In genomic region chr5:35707659-35708058, GRCh38 we compare ENCODE assay signal across 27 cellular contexts.
"Had no signal": no experiment of that assay in that cellular context is flagged by ENCODE, and none has a peak within 500 bp of the region (broad histone marks: within the 10 kb centered on the region; RNA-seq: fewer than 3 reads in every experiment).

No MANE protein-coding gene starts in this region.

- H3K27me3 Mint-ChIP-seq: activated B cell treated with CpG ODN at 0.5 μM for 24 hours; activated CD4-positive, alpha-beta memory T cell treated with anti-CD3 and anti-CD28 coated beads, Interleukin-2, amount 10 ng/mL, durations not matched to agents 7 days and 5 days; activated CD8-positive, alpha-beta memory T cell treated with anti-CD3 and anti-CD28 coated beads, Interleukin-2, amount 10 ng/mL, durations not matched to agents 7 days and 5 days; activated naive CD4-positive, alpha-beta T cell treated with anti-CD3 and anti-CD28 coated beads, Interleukin-2, amount 10 ng/mL, durations not matched to agents 7 days and 5 days; activated T-cell treated with anti-CD3 and anti-CD28 coated beads, Interleukin-2, amount 50 U/mL, for 24 hours; central memory CD8-positive, alpha-beta T cell; dendritic cell treated with granulocyte-macrophage colony-stimulating factor and Interleukin-4, amounts not matched to agents 40 ng/mL and 50 ng/mL, for 4 days; T-helper 17 cell had no signal

- H3K9me3 Mint-ChIP-seq: activated B cell treated with CpG ODN at 0.5 μM for 24 hours; activated CD4-positive, alpha-beta memory T cell treated with anti-CD3 and anti-CD28 coated beads, Interleukin-2, amount 10 ng/mL, durations not matched to agents 7 days and 5 days; activated naive CD4-positive, alpha-beta T cell treated with anti-CD3 and anti-CD28 coated beads, Interleukin-2, amount 10 ng/mL, durations not matched to agents 7 days and 5 days; activated T-cell treated with anti-CD3 and anti-CD28 coated beads, Interleukin-2, amount 50 U/mL, for 24 hours; central memory CD8-positive, alpha-beta T cell; endodermal cell had no signal

- H3K4me1 Mint-ChIP-seq: activated B cell treated with CpG ODN at 0.5 μM for 24 hours; activated CD4-positive, alpha-beta memory T cell treated with anti-CD3 and anti-CD28 coated beads, Interleukin-2, amount 10 ng/mL, durations not matched to agents 7 days and 5 days; activated CD4-positive, alpha-beta T cell treated with anti-CD3 and anti-CD28 coated beads, Interleukin-2, amount 10 ng/mL, durations not matched to agents 24 days and 14 days; activated CD8-positive, alpha-beta memory T cell treated with anti-CD3 and anti-CD28 coated beads, Interleukin-2, amount 10 ng/mL, durations not matched to agents 7 days and 5 days; activated naive CD4-positive, alpha-beta T cell treated with anti-CD3 and anti-CD28 coated beads, Interleukin-2, amount 10 ng/mL, durations not matched to agents 7 days and 5 days; endodermal cell; T-helper 17 cell had no signal

- DNase-seq: activated B cell treated with CpG ODN at 0.5 μM for 24 hours; activated CD4-positive, alpha-beta memory T cell treated with anti-CD3 and anti-CD28 coated beads, Interleukin-2, amount 10 ng/mL, durations not matched to agents 7 days and 5 days; activated CD4-positive, alpha-beta T cell treated with anti-CD3 and anti-CD28 coated beads, Interleukin-2, amount 10 ng/mL, durations not matched to agents 24 days and 14 days; activated CD8-positive, alpha-beta memory T cell treated with anti-CD3 and anti-CD28 coated beads, Interleukin-2, amount 10 ng/mL, durations not matched to agents 7 days and 5 days; activated CD8-positive, alpha-beta memory T cell treated with anti-CD3 and anti-CD28 coated beads, Interleukin-2, amount 50 U/mL, for 4 hours; activated gamma-delta T cell; activated naive CD4-positive, alpha-beta T cell; activated naive CD4-positive, alpha-beta T cell treated with anti-CD3 and anti-CD28 coated beads, Interleukin-2, amount 10 ng/mL, durations not matched to agents 7 days and 5 days; activated T-cell treated with anti-CD3 and anti-CD28 coated beads, Interleukin-2, amount 50 U/mL, for 24 hours; activated T-cell treated with anti-CD3 and anti-CD28 coated beads, Interleukin-2, amount 50 U/mL, for 72 hours; adrenal gland; amygdala; brain microvascular endothelial cell; dorsolateral prefrontal cortex; effector memory CD4-positive, alpha-beta T cell; endodermal cell; foreskin fibroblast; head of caudate nucleus; T-helper 1 cell; T-helper 17 cell; T1000; WERI-Rb-1 had no signal

- H3K4me3 Mint-ChIP-seq: activated B cell treated with CpG ODN at 0.5 μM for 24 hours; activated CD4-positive, alpha-beta memory T cell treated with anti-CD3 and anti-CD28 coated beads, Interleukin-2, amount 10 ng/mL, durations not matched to agents 7 days and 5 days; activated CD4-positive, alpha-beta T cell treated with anti-CD3 and anti-CD28 coated beads, Interleukin-2, amount 10 ng/mL, durations not matched to agents 24 days and 14 days; activated CD8-positive, alpha-beta memory T cell treated with anti-CD3 and anti-CD28 coated beads, Interleukin-2, amount 10 ng/mL, durations not matched to agents 7 days and 5 days; activated naive CD4-positive, alpha-beta T cell treated with anti-CD3 and anti-CD28 coated beads, Interleukin-2, amount 10 ng/mL, durations not matched to agents 7 days and 5 days; activated T-cell treated with anti-CD3 and anti-CD28 coated beads, Interleukin-2, amount 50 U/mL, for 24 hours; activated T-cell treated with anti-CD3 and anti-CD28 coated beads, Interleukin-2, amount 50 U/mL, for 72 hours; central memory CD8-positive, alpha-beta T cell; dendritic cell treated with granulocyte-macrophage colony-stimulating factor and Interleukin-4, amounts not matched to agents 40 ng/mL and 50 ng/mL, for 4 days; endodermal cell; T-helper 17 cell; T-helper 2 cell treated with Interferon-gamma antibody and Interleukin-4, amounts not matched to agents 5 μg/mL and 100 μg/mL, for 36 hours had no signal

- ATAC-seq: activated CD8-positive, alpha-beta memory T cell treated with anti-CD3 and anti-CD28 coated beads, Interleukin-2, amount 10 ng/mL, durations not matched to agents 7 days and 5 days; activated naive CD4-positive, alpha-beta T cell treated with anti-CD3 and anti-CD28 coated beads, Interleukin-2, amount 50 U/mL, for 72 hours; activated T-cell treated with anti-CD3 and anti-CD28 coated beads, Interleukin-2, amount 50 U/mL, for 72 hours; esophagus mucosa; T-helper 17 cell had no signal

- H3K27ac Mint-ChIP-seq: activated B cell treated with CpG ODN at 0.5 μM for 24 hours; activated CD4-positive, alpha-beta memory T cell treated with anti-CD3 and anti-CD28 coated beads, Interleukin-2, amount 10 ng/mL, durations not matched to agents 7 days and 5 days; activated CD4-positive, alpha-beta T cell treated with anti-CD3 and anti-CD28 coated beads, Interleukin-2, amount 10 ng/mL, durations not matched to agents 24 days and 14 days; activated CD8-positive, alpha-beta memory T cell treated with anti-CD3 and anti-CD28 coated beads, Interleukin-2, amount 10 ng/mL, durations not matched to agents 7 days and 5 days; activated naive CD4-positive, alpha-beta T cell treated with anti-CD3 and anti-CD28 coated beads, Interleukin-2, amount 10 ng/mL, durations not matched to agents 7 days and 5 days; activated naive CD4-positive, alpha-beta T cell treated with anti-CD3 and anti-CD28 coated beads, Interleukin-2, amount 50 U/mL, for 72 hours; activated T-cell treated with anti-CD3 and anti-CD28 coated beads, Interleukin-2, amount 50 U/mL, for 24 hours; activated T-cell treated with anti-CD3 and anti-CD28 coated beads, Interleukin-2, amount 50 U/mL, for 72 hours; dendritic cell treated with granulocyte-macrophage colony-stimulating factor and Interleukin-4, amounts not matched to agents 40 ng/mL and 50 ng/mL, for 4 days; endodermal cell; T-helper 17 cell; T-helper 2 cell treated with Interferon-gamma antibody and Interleukin-4, amounts not matched to agents 5 μg/mL and 100 μg/mL, for 36 hours had no signal
